Comparison of ENCODE assay signal across 10 cellular contexts in the genomic region with DNA sequence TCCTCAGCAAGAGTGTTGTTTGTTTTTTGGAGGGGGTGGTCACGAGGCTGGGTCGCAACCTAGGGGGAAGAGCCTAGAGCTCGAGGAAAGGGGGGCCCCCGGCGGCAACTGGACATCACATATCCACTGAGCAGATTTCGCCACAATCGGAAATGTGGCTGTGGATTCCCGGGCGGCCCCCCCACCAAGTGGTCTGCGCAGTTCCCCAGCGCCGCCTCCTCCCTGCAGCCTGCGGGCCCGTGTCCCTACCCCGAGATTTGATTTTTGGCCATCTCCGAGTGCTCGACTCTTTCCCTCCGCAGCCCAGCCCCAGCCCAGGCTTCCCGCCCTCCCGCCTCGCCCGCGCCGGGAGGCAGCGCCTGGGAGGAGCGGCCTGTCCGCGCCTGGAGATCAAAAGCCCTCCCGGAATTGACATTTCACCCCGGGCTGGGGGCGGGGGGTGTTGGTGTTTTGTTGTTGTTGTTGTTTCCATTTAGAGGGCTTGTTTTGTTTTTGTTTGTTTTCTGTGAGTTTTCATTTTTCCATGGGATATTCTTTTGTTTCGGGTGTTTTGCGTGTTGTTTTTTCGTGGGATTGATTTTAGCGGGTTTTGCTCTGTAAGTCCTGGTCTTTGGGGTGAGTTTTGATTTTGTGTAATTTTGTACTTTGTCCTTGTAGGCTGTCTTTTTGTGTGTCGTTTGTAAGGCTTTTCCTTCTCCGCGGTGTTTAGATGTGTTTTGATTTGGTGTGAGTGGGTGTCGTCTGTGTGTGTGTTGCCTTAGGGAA. TPM values are rescaled to one million over a fixed set of nuclear protein-coding genes. Genes with fewer than 3 reads are reported as not detected.
A peak's percentile ranks its signal among the peaks of the same experiment; 100 is the strongest.
DNase-seq lines count a peak whose midpoint lies in the region; ATAC-seq and TF ChIP-seq lines count a peak whose summit lies in the region.
"Had no signal": no experiment of that assay in that cellular context is flagged by ENCODE, and none has a peak within 500 bp of the region (broad histone marks: within the 10 kb centered on the region; RNA-seq: fewer than 3 reads in every experiment).

No MANE protein-coding gene starts in this region.

- H3K4me1 ChIP-seq in CD8-positive, alpha-beta memory T cell (ENCODE audit: insufficient read depth, low read length), result peaks cover 39% of the 10 kb centered on the region
- peaks cover 52% of the 10 kb centered on the region for H3K4me1 ChIP-seq in GM23338 (ENCODE audit: insufficient read depth)
- H3K4me1 ChIP-seq in mesodermal cell (ENCODE audit: control insufficient read depth, insufficient read depth, low read length, poor library complexity, severe bottlenecking), result peaks cover 13% of the 10 kb centered on the region

- DNase-seq in CD8-positive, alpha-beta memory T cell, result no peak
- DNase-seq in GM23338 (ENCODE audit: low spot score), result peak; percentile 76
- DNase-seq in activated T-cell treated with anti-CD3 and anti-CD28 coated beads, Interleukin-2, amount 50 U/mL, for 72 hours, result peak in 1 of 2 donors; percentile 25
- DNase-seq in inferior parietal cortex (ENCODE audit: extremely low spot score), result no peak
- DNase-seq in NCI-H2107 (lab: John Stamatoyannopoulos, UW), result no peak
- DNase-seq in middle frontal gyrus (ENCODE audit: extremely low spot score, low spot score), result no peak
- DNase-seq: amniotic stem cell, NCI-H226 had no signal

- CTCF ChIA-PET in CD8-positive, alpha-beta memory T cell (lab: Charles Lee), result no interaction called here

- H3K4me2 ChIP-seq in GM23338, result peak overlapping the region; percentile 96

- WGBS in mesodermal cell (ENCODE audit: insufficient coverage in 2 of 2), 2 experiments, result 1 to 3% methylated on average over 24 to 27 of the region's 39 CpGs

- peak overlapping the region; percentile 69 for H2AFZ ChIP-seq in GM23338

- H3K36me3 Mint-ChIP-seq in CD8-positive, alpha-beta memory T cell, result no peaks in the 10 kb centered on the region
- H3K36me3 Mint-ChIP-seq in GM23338 (ENCODE audit: low read depth), result peaks cover 4% of the 10 kb centered on the region; the same call in 1 of the 3 replicates
- H3K36me3 Mint-ChIP-seq in activated T-cell treated with anti-CD3 and anti-CD28 coated beads, Interleukin-2, amount 50 U/mL, for 72 hours (ENCODE audit: insufficient read depth in 2 of 2), result peaks cover 4 to 9% of the 10 kb centered on the region in 2 donors

- H3K36me3 ChIP-seq in CD8-positive, alpha-beta memory T cell (ENCODE audit: insufficient read depth, low read length), result no peaks in the 10 kb centered on the region
- no peaks in the 10 kb centered on the region; the same call in 1 of the 2 replicates for H3K36me3 ChIP-seq in GM23338 (ENCODE audit: insufficient read depth)
- H3K36me3 ChIP-seq in mesodermal cell (ENCODE audit: control insufficient read depth, insufficient read depth, low read length), result no peaks in the 10 kb centered on the region

- peak overlapping the region; percentile 84 for H3K4me3 ChIP-seq in CD8-positive, alpha-beta memory T cell (ENCODE audit: low read length)
- H3K4me3 ChIP-seq in GM23338 (peak overlapping the region; percentile 72), mesodermal cell (ENCODE audit: extremely low read depth, insufficient read depth, low read length, poor library complexity, severe bottlenecking) (peak overlapping the region; percentile 29)

- peak overlapping the region; percentile 71 to 98 (median 86) for H3K4me3 Mint-ChIP-seq in CD8-positive, alpha-beta memory T cell
- H3K4me3 Mint-ChIP-seq in GM23338, result peak overlapping the region; percentile 71
- peak overlapping the region; percentile 90 for H3K4me3 Mint-ChIP-seq in activated T-cell treated with anti-CD3 and anti-CD28 coated beads, Interleukin-2, amount 50 U/mL, for 72 hours

- H3K4me1 Mint-ChIP-seq in CD8-positive, alpha-beta memory T cell, result peaks cover 29 to 47% (median 44%) of the 10 kb centered on the region in 3 donors
- peaks cover 43% of the 10 kb centered on the region for H3K4me1 Mint-ChIP-seq in GM23338
- peaks cover 28% of the 10 kb centered on the region for H3K4me1 Mint-ChIP-seq in activated T-cell treated with anti-CD3 and anti-CD28 coated beads, Interleukin-2, amount 50 U/mL, for 72 hours (ENCODE audit: low read depth)

- peaks cover 78 to 93% of the 10 kb centered on the region in 2 donors for H3K27me3 Mint-ChIP-seq in CD8-positive, alpha-beta memory T cell
- peaks cover 96% of the 10 kb centered on the region for H3K27me3 Mint-ChIP-seq in GM23338 (ENCODE audit: insufficient read depth, low read depth, poor library complexity)
- peaks cover 77% of the 10 kb centered on the region for H3K27me3 Mint-ChIP-seq in activated T-cell treated with anti-CD3 and anti-CD28 coated beads, Interleukin-2, amount 50 U/mL, for 72 hours (ENCODE audit: low read depth)

- no peak overlapping the region for H3K27ac ChIP-seq in CD8-positive, alpha-beta memory T cell (ENCODE audit: low read depth, low read length)
- no peak overlapping the region for H3K27ac ChIP-seq in GM23338 (ENCODE audit: low read depth)
- H3K27ac ChIP-seq in mesodermal cell (ENCODE audit: low read depth, low read length, severe bottlenecking), result no peak overlapping the region

- peak; percentile 16 for ATAC-seq in GM23338
- no peak for ATAC-seq in activated T-cell treated with anti-CD3 and anti-CD28 coated beads, Interleukin-2, amount 50 U/mL, for 72 hours (replicated peaks in 1 of 2)
- no peak for ATAC-seq in GM19328 (IDR thresholded peaks at IDR 0.05; ENCODE audit: unreplicated experiment)

- no peak for TF ChIP-seq CTCF in GM23338 (conservative IDR thresholded peaks at IDR 0.05; ENCODE audit: low read depth in 2 of 2)

- POLR2A ChIA-PET in CD8-positive, alpha-beta memory T cell (lab: Charles Lee), result no interaction called here

- H3K9me3 Mint-ChIP-seq in CD8-positive, alpha-beta memory T cell, result peaks cover 0 to 9% (median 2%) of the 10 kb centered on the region in 5 donors
- peaks cover 6% of the 10 kb centered on the region; the same call in 2 of the 3 replicates for H3K9me3 Mint-ChIP-seq in GM23338
- H3K9me3 Mint-ChIP-seq in activated T-cell treated with anti-CD3 and anti-CD28 coated beads, Interleukin-2, amount 50 U/mL, for 72 hours, result no peaks in the 10 kb centered on the region

- peaks cover 32% of the 10 kb centered on the region for H3F3A ChIP-seq in GM23338 (replicated peaks; ENCODE audit: low read depth)

- H3K27me3 ChIP-seq in CD8-positive, alpha-beta memory T cell (ENCODE audit: insufficient read depth, low read length, poor library complexity, severe bottlenecking), result peaks cover 74% of the 10 kb centered on the region
- H3K27me3 ChIP-seq in GM23338 (ENCODE audit: insufficient read depth), result peaks cover 100% of the 10 kb centered on the region

- H4K20me1 ChIP-seq in GM23338 (replicated peaks; ENCODE audit: insufficient read depth), result peaks cover 11% of the 10 kb centered on the region; the same call in 1 of the 2 replicates

- no peaks in the 10 kb centered on the region for H3K79me2 ChIP-seq in GM23338 (replicated peaks; ENCODE audit: insufficient read depth)

- H3K9me3 ChIP-seq in CD8-positive, alpha-beta memory T cell (ENCODE audit: low read length), result no peaks in the 10 kb centered on the region
- no peaks in the 10 kb centered on the region for H3K9me3 ChIP-seq in mesodermal cell (ENCODE audit: control insufficient read depth, low read length)

- H3K27ac Mint-ChIP-seq in CD8-positive, alpha-beta memory T cell, result peak overlapping the region in 3 of 8 donors; percentile 12 to 43 (median 24)
- no peak overlapping the region for H3K27ac Mint-ChIP-seq in GM23338
- H3K27ac Mint-ChIP-seq in activated T-cell treated with anti-CD3 and anti-CD28 coated beads, Interleukin-2, amount 50 U/mL, for 72 hours, result peak overlapping the region; percentile 53

- no peaks in the 10 kb centered on the region for H3K9me2 ChIP-seq in GM23338 (ENCODE audit: insufficient read depth)

TF ChIP-seq in GM23338, 12 proteins besides CTCF, POLR2A, EP300 and RAD21 (continues in another document):
- TF ChIP-seq EZH2 (IDR thresholded peaks at IDR 0.05; ENCODE audit: low read depth, unreplicated experiment) (peak; percentile 92), NANOG (IDR thresholded peaks at IDR 0.05; ENCODE audit: borderline replicate concordance) (no peak)

RNA-seq across cellular contexts. Expression of a gene that starts 1.6 kb away (rescaled TPM):
- under 1 TPM; 0.18 to 0.29 TPM for total RNA-seq in CD8-positive, alpha-beta memory T cell
- polyA plus RNA-seq in CD8-positive, alpha-beta memory T cell, result not detected
- 0.17 and 0.27 TPM in 2 replicates for total RNA-seq in GM23338 (2014; rRNA removed; shearing (Covaris generic))
- 0.30 and 0.60 TPM in 2 replicates for polyA plus RNA-seq in GM23338 (2016; fragmentation: Nextera tagmentation; extraction: Ambion mirVana)
- total RNA-seq in activated T-cell treated with anti-CD3 and anti-CD28 coated beads, Interleukin-2, amount 50 U/mL, for 72 hours, result 1 to 10 TPM; 2.2 TPM
- polyA plus RNA-seq in mesodermal cell (2013, experiment 1 of 2), result 0.33 TPM
- polyA plus RNA-seq in mesodermal cell (2013, experiment 2 of 2), result 0.20 TPM

Comparison
In these comparisons a context has a peak if more than half of its experiments do, and no peak if none do; other contexts are left out.
1. H3K4me3 ChIP-seq: peak in every context shown above with its lines; median percentile 84 in CD8-positive, alpha-beta memory T cell; 72 in GM23338; 29 in mesodermal cell.